In genomic region chr11:1572200-1573076, GRCh38 we compare ENCODE assay signal across 8 cellular contexts. TPM values are rescaled to one million over a fixed set of nuclear protein-coding genes. Genes with fewer than 3 reads are reported as not detected.
DNase-seq lines count a peak whose midpoint lies in the region; ATAC-seq and TF ChIP-seq lines count a peak whose summit lies in the region.

TSS of gene DUSP8 (minus strand) at chr11:1572271. CDS start at chr11:1565826, 6,445 bp downstream.

- in situ Hi-C loops in GM13977 (cut with MboI; ENCODE audit: low pct_unique_long_range_greater_than_20kb, low sequenced_read_pairs, unreplicated experiment): no loop called here

- no peaks in the 10 kb centered on the region for H3K9me3 Mint-ChIP-seq in activated CD8-positive, alpha-beta T cell treated with anti-CD3 and anti-CD28 coated beads, Interleukin-2, amount 10 ng/mL, durations not matched to agents 7 days and 5 days (ENCODE audit: insufficient read depth)

- peaks cover 15% of the 10 kb centered on the region for H3K4me1 Mint-ChIP-seq in activated CD8-positive, alpha-beta T cell treated with anti-CD3 and anti-CD28 coated beads, Interleukin-2, amount 10 ng/mL, durations not matched to agents 7 days and 5 days (ENCODE audit: low read depth)

- peak within 1 kb of the TSS; percentile 61 to 63 for H3K4me3 ChIP-seq in duodenal mucosa (ENCODE audit: low read depth in 1 of 2, low read length in 2 of 2)
- peak within 1 kb of the TSS in 2 of 3 donors; percentile 27 to 63 for H3K4me3 ChIP-seq in liver (ENCODE audit: low read depth in 1 of 3, low read length in 3 of 3)

- H3K4me3 Mint-ChIP-seq in activated CD8-positive, alpha-beta T cell treated with anti-CD3 and anti-CD28 coated beads, Interleukin-2, amount 10 ng/mL, durations not matched to agents 7 days and 5 days: no peak within 1 kb of the TSS

- CTCF ChIA-PET in activated CD8-positive, alpha-beta T cell treated with anti-CD3 and anti-CD28 coated beads, Interleukin-2, amount 10 ng/mL, durations not matched to agents 7 days and 5 days (lab: Charles Lee): interaction anchor here (4.9 kb wide), 1 partner anchor 25 kb away, joined by 48 read pairs; no protein-coding TSS in a partner anchor

- no peak for TF ChIP-seq RAD21 in liver (IDR thresholded peaks at IDR 0.05)

- TF ChIP-seq CTCF in GM13977 (IDR thresholded peaks at IDR 0.05; ENCODE audit: extremely low read depth, insufficient read depth, missing control alignments) (no peak), liver (IDR thresholded peaks at IDR 0.05; ENCODE audit: low read depth, low read length, missing input control) (no peak)

- H3K9ac ChIP-seq in duodenal mucosa (ENCODE audit: low read depth in 1 of 2, low read length in 2 of 2) (peak within 1 kb of the TSS; percentile 55 to 78), liver (ENCODE audit: low read depth in 1 of 2, low read length in 2 of 2) (no peak within 1 kb of the TSS)

- no peaks in the 10 kb centered on the region for H3K36me3 Mint-ChIP-seq in activated CD8-positive, alpha-beta T cell treated with anti-CD3 and anti-CD28 coated beads, Interleukin-2, amount 10 ng/mL, durations not matched to agents 7 days and 5 days (ENCODE audit: low read depth)

- H3K27me3 Mint-ChIP-seq in activated CD8-positive, alpha-beta T cell treated with anti-CD3 and anti-CD28 coated beads, Interleukin-2, amount 10 ng/mL, durations not matched to agents 7 days and 5 days (ENCODE audit: low read depth): peaks cover 32% of the 10 kb centered on the region

- H3K27ac Mint-ChIP-seq in activated CD8-positive, alpha-beta T cell treated with anti-CD3 and anti-CD28 coated beads, Interleukin-2, amount 10 ng/mL, durations not matched to agents 7 days and 5 days: no peak within 1 kb of the TSS

- H3K27ac ChIP-seq in duodenal mucosa (ENCODE audit: low read depth, low read length): peak within 1 kb of the TSS; percentile 79
- no peak within 1 kb of the TSS for H3K27ac ChIP-seq in liver (ENCODE audit: low read depth in 1 of 2, low read length in 2 of 2)

- H3K9me3 ChIP-seq in duodenal mucosa (ENCODE audit: control insufficient read depth in 1 of 2, low read length in 2 of 2): no peaks in the 10 kb centered on the region
- H3K9me3 ChIP-seq in liver (ENCODE audit: control insufficient read depth in 4 of 4, low read length in 3 of 4): no peaks in the 10 kb centered on the region

- no peaks in the 10 kb centered on the region for H3K36me3 ChIP-seq in duodenal mucosa (ENCODE audit: control insufficient read depth in 1 of 2, insufficient read depth in 2 of 2, low read length in 2 of 2)
- no peaks in the 10 kb centered on the region for H3K36me3 ChIP-seq in liver (ENCODE audit: control insufficient read depth in 4 of 4, insufficient read depth in 3 of 4, low read depth in 1 of 4, low read length in 3 of 4)

- DNase-seq in GM13977 (ENCODE audit: low spot score): peak; percentile 98
- peak; percentile 29 to 92 for DNase-seq in NCI-H526 (lab: John Stamatoyannopoulos, UW)
- peak; percentile 92 for DNase-seq in activated CD8-positive, alpha-beta T cell treated with anti-CD3 and anti-CD28 coated beads, Interleukin-2, amount 10 ng/mL, durations not matched to agents 7 days and 5 days
- DNase-seq in stimulated activated CD4-positive, alpha-beta T cell treated with anti-CD3 and anti-CD28 coated beads, Interleukin-1b, Interleukin-23, amount 100 ng/mL, for 48 hours: peak; percentile 88
- no peak for DNase-seq in SHP77 treated with DMSO at 0.1 percent for 48 hours (lab: John Stamatoyannopoulos, UW)

- POLR2A ChIA-PET in activated CD8-positive, alpha-beta T cell treated with anti-CD3 and anti-CD28 coated beads, Interleukin-2, amount 10 ng/mL, durations not matched to agents 7 days and 5 days (lab: Charles Lee): no interaction called here

- 2% methylated on average over 123 of the region's 123 CpGs for WGBS in liver

- H3K4me1 ChIP-seq in duodenal mucosa (ENCODE audit: control insufficient read depth in 1 of 2, insufficient read depth in 2 of 2, low read length in 2 of 2) (peaks cover 40 to 44% of the 10 kb centered on the region in 2 donors), liver (ENCODE audit: control insufficient read depth in 4 of 4, insufficient read depth in 4 of 4, low read length in 3 of 4) (peaks cover 6 to 16% (median 12%) of the 10 kb centered on the region in 4 donors)

- H3K27me3 ChIP-seq in duodenal mucosa (ENCODE audit: control insufficient read depth in 1 of 2, insufficient read depth in 2 of 2, low read length in 2 of 2) (peaks cover 0 to 2% of the 10 kb centered on the region in 2 donors), liver (ENCODE audit: control insufficient read depth in 4 of 4, insufficient read depth in 4 of 4, low read length in 3 of 4) (peaks cover 0 to 5% (median 0%) of the 10 kb centered on the region in 4 donors)

- ATAC-seq in HG03175 (IDR thresholded peaks at IDR 0.05; ENCODE audit: unreplicated experiment): peak; percentile 59
- ATAC-seq in activated CD8-positive, alpha-beta T cell treated with anti-CD3 and anti-CD28 coated beads, Interleukin-2, amount 10 ng/mL, durations not matched to agents 7 days and 5 days: peak; percentile 70

TF ChIP-seq in liver, 16 proteins besides CTCF, POLR2A, EP300 and RAD21:
- TF ChIP-seq EGR1 (IDR thresholded peaks at IDR 0.05; ENCODE audit: low read depth in 2 of 2) (no peak), ATF3 (IDR thresholded peaks at IDR 0.05) (no peak), REST (IDR thresholded peaks at IDR 0.05) (no peak), HNF4A (conservative IDR thresholded peaks at IDR 0.05) (no peak), ZBTB33 (IDR thresholded peaks at IDR 0.05) (no peak), TAF1 (conservative IDR thresholded peaks at IDR 0.05) (no peak), HNF4G (IDR thresholded peaks at IDR 0.05) (no peak), FOXA2 (IDR thresholded peaks at IDR 0.05) (no peak), GABPA (IDR thresholded peaks at IDR 0.05 in 1 of 2, conservative IDR thresholded peaks at IDR 0.05 in 1 of 2) (no peak), SP1 (IDR thresholded peaks at IDR 0.05) (no peak), FOXA1 (IDR thresholded peaks at IDR 0.05) (no peak), NR2F2 (IDR thresholded peaks at IDR 0.05) (no peak), RXRA (IDR thresholded peaks at IDR 0.05) (no peak), JUND (IDR thresholded peaks at IDR 0.05) (no peak), YY1 (IDR thresholded peaks at IDR 0.05) (no peak), MAX (IDR thresholded peaks at IDR 0.05) (no peak)

RNA-seq across cellular contexts. Expression of gene DUSP8, which starts in this region (rescaled TPM):
- total RNA-seq in activated CD8-positive, alpha-beta T cell treated with anti-CD3 and anti-CD28 coated beads, Interleukin-2, amount 10 ng/mL, durations not matched to agents 7 days and 5 days: under 1 TPM; 0.13 TPM
- total RNA-seq in liver: under 1 TPM; 0.09 to 0.33 TPM
- polyA plus RNA-seq in liver: under 1 TPM; 0.06 to 0.33 TPM

Comparison
In these comparisons a context has a peak if more than half of its experiments do, and no peak if none do; other contexts are left out.
1. Peak in DNase-seq and ATAC-seq in activated CD8-positive, alpha-beta T cell treated with anti-CD3 and anti-CD28 coated beads, Interleukin-2, amount 10 ng/mL, durations not matched to agents 7 days and 5 days; RNA of the gene not detected or under 1 TPM.
2. H3K9ac ChIP-seq: peak in duodenal mucosa (2 of 2); none in liver (0 of 2).